23 cellular contexts compared by ENCODE assay signal in the genomic region with DNA sequence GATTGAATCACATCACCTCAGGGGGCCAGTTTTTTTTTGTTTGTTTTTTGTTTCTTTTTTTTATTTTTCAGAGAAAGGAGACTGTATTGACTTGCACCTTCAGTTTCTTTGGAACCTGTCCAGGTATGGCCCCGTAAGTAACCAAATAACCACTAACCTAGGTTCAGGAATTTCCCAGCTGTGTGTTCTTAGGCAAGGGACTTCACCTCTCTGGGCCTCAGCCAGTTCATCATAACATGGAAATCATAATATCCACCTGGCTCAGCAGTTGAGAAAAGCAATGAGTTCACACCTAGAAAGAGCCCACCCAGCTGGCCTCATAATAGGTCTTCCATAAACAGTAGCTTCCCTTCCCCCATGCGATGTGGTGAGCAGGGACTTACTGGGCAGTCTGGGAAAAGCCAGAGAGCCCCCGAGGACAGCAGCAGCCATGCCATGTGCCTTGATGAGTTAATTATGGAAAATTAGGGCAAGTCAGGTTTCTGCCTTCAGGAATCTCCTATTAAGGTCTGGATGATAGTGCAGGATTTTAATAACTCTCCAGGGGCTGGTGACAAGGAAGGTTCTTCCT. TPM values are rescaled to one million over a fixed set of nuclear protein-coding genes. Genes with fewer than 3 reads are reported as not detected.
"Had no signal": no experiment of that assay in that cellular context is flagged by ENCODE, and none has a peak within 500 bp of the region (broad histone marks: within the 10 kb centered on the region; RNA-seq: fewer than 3 reads in every experiment).

No MANE protein-coding gene starts in this region.

- H3K27me3 Mint-ChIP-seq: activated naive CD8-positive, alpha-beta T cell treated with anti-CD3 and anti-CD28 coated beads, Interleukin-2, amount 10 ng/mL, durations not matched to agents 7 days and 5 days had no signal

- H3K27me3 ChIP-seq: MG63, Peyer's patch, SJCRH30 had no signal

- H3K36me3 ChIP-seq: adrenal gland, MG63, Peyer's patch, SJCRH30 had no signal

- H3K4me1 Mint-ChIP-seq: activated naive CD8-positive, alpha-beta T cell treated with anti-CD3 and anti-CD28 coated beads, Interleukin-2, amount 10 ng/mL, durations not matched to agents 7 days and 5 days had no signal

- H3K4me3 Mint-ChIP-seq: activated CD8-positive, alpha-beta T cell treated with anti-CD3 and anti-CD28 coated beads, Interleukin-2, amount 10 ng/mL, durations not matched to agents 7 days and 5 days; activated naive CD8-positive, alpha-beta T cell treated with anti-CD3 and anti-CD28 coated beads, Interleukin-2, amount 10 ng/mL, durations not matched to agents 7 days and 5 days; T-helper 1 cell treated with Interleukin-12 subunit alpha and Interleukin-12 subunit beta and Interleukin-4 antibody, amounts not matched to agents 30 μg/mL and 1 μg/mL, for 36 hours had no signal

- H3K27ac Mint-ChIP-seq: activated CD8-positive, alpha-beta T cell treated with anti-CD3 and anti-CD28 coated beads, Interleukin-2, amount 10 ng/mL, durations not matched to agents 7 days and 5 days; activated naive CD8-positive, alpha-beta T cell treated with anti-CD3 and anti-CD28 coated beads, Interleukin-2, amount 10 ng/mL, durations not matched to agents 7 days and 5 days; T-helper 1 cell treated with Interleukin-12 subunit alpha and Interleukin-12 subunit beta and Interleukin-4 antibody, amounts not matched to agents 30 μg/mL and 1 μg/mL, for 36 hours had no signal

- H3K27ac ChIP-seq: adrenal gland, Peyer's patch, RWPE1, SJCRH30 had no signal

- H3K9me3 Mint-ChIP-seq: activated naive CD8-positive, alpha-beta T cell treated with anti-CD3 and anti-CD28 coated beads, Interleukin-2, amount 10 ng/mL, durations not matched to agents 7 days and 5 days; T-helper 1 cell treated with Interleukin-12 subunit alpha and Interleukin-12 subunit beta and Interleukin-4 antibody, amounts not matched to agents 30 μg/mL and 1 μg/mL, for 36 hours had no signal

- H3K4me1 ChIP-seq: adrenal gland, Peyer's patch, SJCRH30 had no signal

- H3K9me3 ChIP-seq: adrenal gland, MG63, Peyer's patch, SJCRH30 had no signal

- ATAC-seq: activated CD8-positive, alpha-beta T cell treated with anti-CD3 and anti-CD28 coated beads, Interleukin-2, amount 10 ng/mL, durations not matched to agents 7 days and 5 days had no signal

- H3K4me3 ChIP-seq: adrenal gland, MG63, Peyer's patch, SJCRH30 had no signal

- DNase-seq: activated CD4-positive, alpha-beta T cell treated with anti-CD3 and anti-CD28 coated beads for 4 hours; activated CD8-positive, alpha-beta memory T cell treated with anti-CD3 and anti-CD28 coated beads, Interleukin-2, amount 50 U/mL, for 48 hours; activated CD8-positive, alpha-beta T cell treated with anti-CD3 and anti-CD28 coated beads, Interleukin-2, amount 10 ng/mL, durations not matched to agents 7 days and 5 days; activated naive CD4-positive, alpha-beta T cell treated with anti-CD3 and anti-CD28 coated beads, Interleukin-2, amount 50 U/mL, for 16 hours; activated naive CD8-positive, alpha-beta T cell treated with anti-CD3 and anti-CD28 coated beads, Interleukin-2, amount 10 ng/mL, durations not matched to agents 7 days and 5 days; activated T-cell treated with anti-CD3 and anti-CD28 coated beads, Interleukin-2, amount 50 U/mL, for 1 hour; adrenal gland; anterior cingulate cortex; cerebellar nuclear complex; MG63; MV-4-11; NCI-H1105; NCI-H1436; NCI-H1694 treated with DMSO at 0.1 percent for 48 hours; NCI-H2029 treated with DMSO at 0.1 percent for 48 hours; NCI-H510A treated with DMSO at 0.1 percent for 48 hours; NCI-H69; NK-92 treated with Interleukin-12 subunit alpha and Interleukin-12 subunit beta, amount 100 ng/mL, for 24 hours; Peyer's patch; Right ventricle myocardium superior; SJCRH30 had no signal

- H3K36me3 Mint-ChIP-seq: activated naive CD8-positive, alpha-beta T cell treated with anti-CD3 and anti-CD28 coated beads, Interleukin-2, amount 10 ng/mL, durations not matched to agents 7 days and 5 days had no signal

RNA-seq across cellular contexts. Expression of gene WSCD2, which starts 27.4 kb away (rescaled TPM):
- total RNA-seq: activated CD8-positive, alpha-beta T cell treated with anti-CD3 and anti-CD28 coated beads, Interleukin-2, amount 10 ng/mL, durations not matched to agents 7 days and 5 days; activated naive CD8-positive, alpha-beta T cell treated with anti-CD3 and anti-CD28 coated beads, Interleukin-2, amount 10 ng/mL, durations not matched to agents 7 days and 5 days; SJCRH30 had no signal
